ENCODE assay signal across 28 cellular contexts in genomic region chrX:123989235-123989634, GRCh38.
"Had no signal": no experiment of that assay in that cellular context is flagged by ENCODE, and none has a peak within 500 bp of the region (broad histone marks: within the 10 kb centered on the region; RNA-seq: fewer than 3 reads in every experiment).

No MANE protein-coding gene starts in this region.

- H3K4me2 ChIP-seq: SK-N-SH had no signal

- H3K27me3 ChIP-seq: ascending aorta, body of pancreas, MG63, Peyer's patch, SJCRH30 had no signal

- H3K4me3 ChIP-seq: ascending aorta, body of pancreas, MG63, Peyer's patch, SJCRH30 had no signal

- H3K9me2 ChIP-seq: SK-N-SH had no signal

- DNase-seq: activated CD4-positive, alpha-beta T cell treated with anti-CD3 and anti-CD28 coated beads for 48 hours; activated CD4-positive, alpha-beta T cell treated with anti-CD3 and anti-CD28 coated beads, Interleukin-2, amount 50 U/mL, for 4 hours; activated CD4-positive, CD25-positive, alpha-beta regulatory T cell treated with anti-CD3 and anti-CD28 coated beads, Interleukin-2, amount 50 U/mL, for 72 hours; activated CD8-positive, alpha-beta memory T cell treated with anti-CD3 and anti-CD28 coated beads, Interleukin-2, amount 50 U/mL, for 48 hours; activated CD8-positive, alpha-beta T cell treated with anti-CD3 and anti-CD28 coated beads, Interleukin-2, amount 10 ng/mL, durations not matched to agents 7 days and 5 days; activated effector memory CD4-positive, alpha-beta T cell treated with anti-CD3 and anti-CD28 coated beads, Interleukin-2, amount 50 U/mL, for 16 hours; activated naive CD4-positive, alpha-beta T cell treated with Interleukin-2 at 50 U/mL for 16 hours; activated naive CD8-positive, alpha-beta T cell treated with anti-CD3 and anti-CD28 coated beads, Interleukin-2, amount 50 U/mL, for 24 hours; activated T-cell treated with anti-CD3 and anti-CD28 coated beads, Interleukin-2, amount 50 U/mL, for 1 hour; amniotic stem cell; body of pancreas; central memory CD4-positive, alpha-beta T cell; MG63; MV-4-11; NCI-H1092 treated with DMSO at 0.1 percent for 48 hours; NCI-H1436; NCI-H1694 treated with DMSO at 0.1 percent for 48 hours; NCI-H2029 treated with DMSO at 0.1 percent for 48 hours; NCI-H510A treated with DMSO at 0.1 percent for 48 hours; NCI-H69; Peyer's patch; Right ventricle myocardium superior; SJCRH30; SK-N-SH had no signal

- H3K9me3 ChIP-seq: ascending aorta, body of pancreas, MG63, Peyer's patch, SJCRH30, SK-N-SH had no signal

- H3K36me3 ChIP-seq: ascending aorta, Peyer's patch had no signal

- H3K9ac ChIP-seq: SK-N-SH had no signal

- H3K4me1 ChIP-seq: Peyer's patch had no signal

- ATAC-seq: activated naive CD8-positive, alpha-beta T cell treated with anti-CD3 and anti-CD28 coated beads, Interleukin-2, amount 50 U/mL, for 24 hours; body of pancreas; WTC11 had no signal

- FAIRE-seq: bronchial epithelial cell had no signal

- H3K27ac ChIP-seq: ascending aorta, body of pancreas, Peyer's patch, RWPE1, SJCRH30 had no signal
